In genomic region chr6:98947411-98948292, GRCh38 we compare ENCODE assay signal across 1 cellular context.
TF ChIP-seq lines count a peak whose summit lies in the region.

Gene FBXL4, minus strand, starts transcription at chr6:98947946. Its CDS starts 20,958 bp downstream, at chr6:98926988.

TF ChIP-seq in K562, 482 proteins besides CTCF, POLR2A, EP300 and RAD21 (continued from another document and continues in another):
- TF ChIP-seq, protein P1, sequence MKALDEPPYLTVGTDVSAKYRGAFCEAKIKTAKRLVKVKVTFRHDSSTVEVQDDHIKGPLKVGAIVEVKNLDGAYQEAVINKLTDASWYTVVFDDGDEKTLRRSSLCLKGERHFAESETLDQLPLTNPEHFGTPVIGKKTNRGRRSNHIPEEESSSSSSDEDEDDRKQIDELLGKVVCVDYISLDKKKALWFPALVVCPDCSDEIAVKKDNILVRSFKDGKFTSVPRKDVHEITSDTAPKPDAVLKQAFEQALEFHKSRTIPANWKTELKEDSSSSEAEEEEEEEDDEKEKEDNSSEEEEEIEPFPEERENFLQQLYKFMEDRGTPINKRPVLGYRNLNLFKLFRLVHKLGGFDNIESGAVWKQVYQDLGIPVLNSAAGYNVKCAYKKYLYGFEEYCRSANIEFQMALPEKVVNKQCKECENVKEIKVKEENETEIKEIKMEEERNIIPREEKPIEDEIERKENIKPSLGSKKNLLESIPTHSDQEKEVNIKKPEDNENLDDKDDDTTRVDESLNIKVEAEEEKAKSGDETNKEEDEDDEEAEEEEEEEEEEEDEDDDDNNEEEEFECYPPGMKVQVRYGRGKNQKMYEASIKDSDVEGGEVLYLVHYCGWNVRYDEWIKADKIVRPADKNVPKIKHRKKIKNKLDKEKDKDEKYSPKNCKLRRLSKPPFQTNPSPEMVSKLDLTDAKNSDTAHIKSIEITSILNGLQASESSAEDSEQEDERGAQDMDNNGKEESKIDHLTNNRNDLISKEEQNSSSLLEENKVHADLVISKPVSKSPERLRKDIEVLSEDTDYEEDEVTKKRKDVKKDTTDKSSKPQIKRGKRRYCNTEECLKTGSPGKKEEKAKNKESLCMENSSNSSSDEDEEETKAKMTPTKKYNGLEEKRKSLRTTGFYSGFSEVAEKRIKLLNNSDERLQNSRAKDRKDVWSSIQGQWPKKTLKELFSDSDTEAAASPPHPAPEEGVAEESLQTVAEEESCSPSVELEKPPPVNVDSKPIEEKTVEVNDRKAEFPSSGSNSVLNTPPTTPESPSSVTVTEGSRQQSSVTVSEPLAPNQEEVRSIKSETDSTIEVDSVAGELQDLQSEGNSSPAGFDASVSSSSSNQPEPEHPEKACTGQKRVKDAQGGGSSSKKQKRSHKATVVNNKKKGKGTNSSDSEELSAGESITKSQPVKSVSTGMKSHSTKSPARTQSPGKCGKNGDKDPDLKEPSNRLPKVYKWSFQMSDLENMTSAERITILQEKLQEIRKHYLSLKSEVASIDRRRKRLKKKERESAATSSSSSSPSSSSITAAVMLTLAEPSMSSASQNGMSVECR (CRISPR knock-in tag; IDR thresholded peaks at IDR 0.05), result peak; percentile 59; the same call in 1 of the 2 replicates
- TF ChIP-seq ZNF41 (CRISPR knock-in tag; conservative IDR thresholded peaks at IDR 0.05) (no peak), JUNB (CRISPR knock-in tag; conservative IDR thresholded peaks at IDR 0.05) (no peak), NEUROD1 (IDR thresholded peaks at IDR 0.05; ENCODE audit: borderline replicate concordance, low read depth, low read length, partially characterized antibody) (no peak), ZNF212 (CRISPR knock-in tag; IDR thresholded peaks at IDR 0.05) (no peak), ETS2 (tag; IDR thresholded peaks at IDR 0.05; ENCODE audit: borderline replicate concordance, poor library complexity, severe bottlenecking) (no peak), POLR2H (tag; IDR thresholded peaks at IDR 0.05; ENCODE audit: low read depth) (peak; percentile 74), CREM (IDR thresholded peaks at IDR 0.05; ENCODE audit: low read depth) (peak; percentile 57; the same call in 1 of the 2 replicates), VEZF1 (CRISPR knock-in tag; IDR thresholded peaks at IDR 0.05) (peak; percentile 83), NR3C1 (CRISPR knock-in tag; IDR thresholded peaks at IDR 0.05) (no peak), GABPB1 (CRISPR knock-in tag; IDR thresholded peaks at IDR 0.05) (0 out of 2 replicates have a peak, but pooled peaks have one; percentile 53), ZNF431 (CRISPR knock-in tag; IDR thresholded peaks at IDR 0.05) (no peak; the same call in 1 of the 2 replicates), POLR3G (IDR thresholded peaks at IDR 0.05; ENCODE audit: extremely low read depth, insufficient read length, insufficient replicate concordance) (no peak), RBM15 (IDR thresholded peaks at IDR 0.05; ENCODE audit: insufficient read depth, low read length) (no peak), MEIS2 (IDR thresholded peaks at IDR 0.05; ENCODE audit: partially characterized antibody) (no peak), HOXB6 (CRISPR knock-in tag; IDR thresholded peaks at IDR 0.05; ENCODE audit: borderline replicate concordance) (no peak), PTBP1 (IDR thresholded peaks at IDR 0.05; ENCODE audit: low read depth, low read length) (no peak), CEBPB (tag; IDR thresholded peaks at IDR 0.05) (no peak), L3MBTL2 (IDR thresholded peaks at IDR 0.05) (peak; percentile 74), SIN3B (IDR thresholded peaks at IDR 0.05; ENCODE audit: low read depth) (0 out of 2 replicates have a peak, but pooled peaks have one; percentile 8), FOXA3 (CRISPR knock-in tag; conservative IDR thresholded peaks at IDR 0.05 in 1 of 2, IDR thresholded peaks at IDR 0.05 in 1 of 2) (peak in 1 of 2 experiments; percentile 88; a peak in 2 of 4 replicates), GATAD2B (IDR thresholded peaks at IDR 0.05; ENCODE audit: borderline replicate concordance) (peak; percentile 18; the same call in 1 of the 2 replicates), NFXL1 (CRISPR knock-in tag; IDR thresholded peaks at IDR 0.05) (no peak), RAD51 (IDR thresholded peaks at IDR 0.05; ENCODE audit: borderline replicate concordance, low read depth) (no peak), PRMT5 (CRISPR knock-in tag; IDR thresholded peaks at IDR 0.05) (no peak), ZNF232 (CRISPR knock-in tag; IDR thresholded peaks at IDR 0.05) (no peak), RFX7 (CRISPR knock-in tag; IDR thresholded peaks at IDR 0.05) (no peak), TFAP4 (CRISPR knock-in tag; IDR thresholded peaks at IDR 0.05; ENCODE audit: borderline replicate concordance) (peak; percentile 53; the same call in 1 of the 2 replicates), PPARD (CRISPR knock-in tag; IDR thresholded peaks at IDR 0.05) (no peak), ZNF354B (CRISPR knock-in tag; IDR thresholded peaks at IDR 0.05) (no peak), PURB (CRISPR knock-in tag; IDR thresholded peaks at IDR 0.05; ENCODE audit: low read depth) (no peak), HDAC3 (IDR thresholded peaks at IDR 0.05; ENCODE audit: borderline replicate concordance, partially characterized antibody) (no peak), CREB5 (CRISPR knock-in tag; IDR thresholded peaks at IDR 0.05) (no peak), EP400 (IDR thresholded peaks at IDR 0.05) (peak; percentile 90; the same call in 1 of the 2 replicates), FOXJ2 (tag; IDR thresholded peaks at IDR 0.05) (peak; percentile 59; the same call in 1 of the 2 replicates), RBFOX2 (IDR thresholded peaks at IDR 0.05; ENCODE audit: low read depth, low read length) (peak; percentile 91), SUPT5H (IDR thresholded peaks at IDR 0.05) (peak; percentile 74), EHMT2 (IDR thresholded peaks at IDR 0.05) (no peak), POLR2B (IDR thresholded peaks at IDR 0.05; ENCODE audit: low read depth, partially characterized antibody) (peak; percentile 11)
- TF ChIP-seq, protein P2, sequence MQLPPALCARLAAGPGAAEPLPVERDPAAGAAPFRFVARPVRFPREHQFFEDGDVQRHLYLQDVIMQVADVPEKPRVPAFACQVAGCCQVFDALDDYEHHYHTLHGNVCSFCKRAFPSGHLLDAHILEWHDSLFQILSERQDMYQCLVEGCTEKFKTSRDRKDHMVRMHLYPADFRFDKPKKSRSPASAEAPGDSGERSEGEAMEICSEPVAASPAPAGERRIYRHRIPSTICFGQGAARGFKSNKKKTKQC (CRISPR knock-in tag; IDR thresholded peaks at IDR 0.05), result 0 out of 2 replicates have a peak, but pooled peaks have one; percentile 38
- TF ChIP-seq, protein P3, sequence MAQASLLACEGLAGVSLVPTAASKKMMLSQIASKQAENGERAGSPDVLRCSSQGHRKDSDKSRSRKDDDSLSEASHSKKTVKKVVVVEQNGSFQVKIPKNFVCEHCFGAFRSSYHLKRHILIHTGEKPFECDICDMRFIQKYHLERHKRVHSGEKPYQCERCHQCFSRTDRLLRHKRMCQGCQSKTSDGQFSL (CRISPR knock-in tag; IDR thresholded peaks at IDR 0.05), result no peak
- TF ChIP-seq, protein P3 (tag; IDR thresholded peaks at IDR 0.05), result no peak
- TF ChIP-seq, protein P4, sequence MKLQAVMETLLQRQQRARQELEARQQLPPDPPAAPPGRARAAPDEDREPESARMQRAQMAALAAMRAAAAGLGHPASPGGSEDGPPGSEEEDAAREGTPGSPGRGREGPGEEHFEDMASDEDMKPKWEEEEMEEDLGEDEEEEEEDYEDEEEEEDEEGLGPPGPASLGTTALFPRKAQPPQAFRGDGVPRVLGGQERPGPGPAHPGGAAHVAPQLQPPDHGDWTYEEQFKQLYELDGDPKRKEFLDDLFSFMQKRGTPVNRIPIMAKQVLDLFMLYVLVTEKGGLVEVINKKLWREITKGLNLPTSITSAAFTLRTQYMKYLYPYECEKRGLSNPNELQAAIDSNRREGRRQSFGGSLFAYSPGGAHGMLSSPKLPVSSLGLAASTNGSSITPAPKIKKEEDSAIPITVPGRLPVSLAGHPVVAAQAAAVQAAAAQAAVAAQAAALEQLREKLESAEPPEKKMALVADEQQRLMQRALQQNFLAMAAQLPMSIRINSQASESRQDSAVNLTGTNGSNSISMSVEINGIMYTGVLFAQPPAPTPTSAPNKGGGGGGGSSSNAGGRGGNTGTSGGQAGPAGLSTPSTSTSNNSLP (IDR thresholded peaks at IDR 0.05; ENCODE audit: borderline replicate concordance, low read depth, low read length), result no peak
- TF ChIP-seq, protein P5, sequence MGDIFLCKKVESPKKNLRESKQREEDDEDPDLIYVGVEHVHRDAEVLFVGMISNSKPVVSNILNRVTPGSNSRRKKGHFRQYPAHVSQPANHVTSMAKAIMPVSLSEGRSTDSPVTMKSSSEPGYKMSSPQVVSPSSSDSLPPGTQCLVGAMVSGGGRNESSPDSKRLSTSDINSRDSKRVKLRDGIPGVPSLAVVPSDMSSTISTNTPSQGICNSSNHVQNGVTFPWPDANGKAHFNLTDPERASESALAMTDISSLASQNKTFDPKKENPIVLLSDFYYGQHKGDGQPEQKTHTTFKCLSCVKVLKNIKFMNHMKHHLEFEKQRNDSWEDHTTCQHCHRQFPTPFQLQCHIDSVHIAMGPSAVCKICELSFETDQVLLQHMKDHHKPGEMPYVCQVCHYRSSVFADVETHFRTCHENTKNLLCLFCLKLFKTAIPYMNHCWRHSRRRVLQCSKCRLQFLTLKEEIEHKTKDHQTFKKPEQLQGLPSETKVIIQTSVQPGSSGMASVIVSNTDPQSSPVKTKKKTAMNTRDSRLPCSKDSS (IDR thresholded peaks at IDR 0.05; ENCODE audit: low read depth, partially characterized antibody), result no peak
- TF ChIP-seq, protein P6, sequence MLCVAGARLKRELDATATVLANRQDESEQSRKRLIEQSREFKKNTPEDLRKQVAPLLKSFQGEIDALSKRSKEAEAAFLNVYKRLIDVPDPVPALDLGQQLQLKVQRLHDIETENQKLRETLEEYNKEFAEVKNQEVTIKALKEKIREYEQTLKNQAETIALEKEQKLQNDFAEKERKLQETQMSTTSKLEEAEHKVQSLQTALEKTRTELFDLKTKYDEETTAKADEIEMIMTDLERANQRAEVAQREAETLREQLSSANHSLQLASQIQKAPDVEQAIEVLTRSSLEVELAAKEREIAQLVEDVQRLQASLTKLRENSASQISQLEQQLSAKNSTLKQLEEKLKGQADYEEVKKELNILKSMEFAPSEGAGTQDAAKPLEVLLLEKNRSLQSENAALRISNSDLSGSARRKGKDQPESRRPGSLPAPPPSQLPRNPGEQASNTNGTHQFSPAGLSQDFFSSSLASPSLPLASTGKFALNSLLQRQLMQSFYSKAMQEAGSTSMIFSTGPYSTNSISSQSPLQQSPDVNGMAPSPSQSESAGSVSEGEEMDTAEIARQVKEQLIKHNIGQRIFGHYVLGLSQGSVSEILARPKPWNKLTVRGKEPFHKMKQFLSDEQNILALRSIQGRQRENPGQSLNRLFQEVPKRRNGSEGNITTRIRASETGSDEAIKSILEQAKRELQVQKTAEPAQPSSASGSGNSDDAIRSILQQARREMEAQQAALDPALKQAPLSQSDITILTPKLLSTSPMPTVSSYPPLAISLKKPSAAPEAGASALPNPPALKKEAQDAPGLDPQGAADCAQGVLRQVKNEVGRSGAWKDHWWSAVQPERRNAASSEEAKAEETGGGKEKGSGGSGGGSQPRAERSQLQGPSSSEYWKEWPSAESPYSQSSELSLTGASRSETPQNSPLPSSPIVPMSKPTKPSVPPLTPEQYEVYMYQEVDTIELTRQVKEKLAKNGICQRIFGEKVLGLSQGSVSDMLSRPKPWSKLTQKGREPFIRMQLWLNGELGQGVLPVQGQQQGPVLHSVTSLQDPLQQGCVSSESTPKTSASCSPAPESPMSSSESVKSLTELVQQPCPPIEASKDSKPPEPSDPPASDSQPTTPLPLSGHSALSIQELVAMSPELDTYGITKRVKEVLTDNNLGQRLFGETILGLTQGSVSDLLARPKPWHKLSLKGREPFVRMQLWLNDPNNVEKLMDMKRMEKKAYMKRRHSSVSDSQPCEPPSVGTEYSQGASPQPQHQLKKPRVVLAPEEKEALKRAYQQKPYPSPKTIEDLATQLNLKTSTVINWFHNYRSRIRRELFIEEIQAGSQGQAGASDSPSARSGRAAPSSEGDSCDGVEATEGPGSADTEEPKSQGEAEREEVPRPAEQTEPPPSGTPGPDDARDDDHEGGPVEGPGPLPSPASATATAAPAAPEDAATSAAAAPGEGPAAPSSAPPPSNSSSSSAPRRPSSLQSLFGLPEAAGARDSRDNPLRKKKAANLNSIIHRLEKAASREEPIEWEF (CRISPR knock-in tag; IDR thresholded peaks at IDR 0.05), result no peak
- TF ChIP-seq, protein P7, sequence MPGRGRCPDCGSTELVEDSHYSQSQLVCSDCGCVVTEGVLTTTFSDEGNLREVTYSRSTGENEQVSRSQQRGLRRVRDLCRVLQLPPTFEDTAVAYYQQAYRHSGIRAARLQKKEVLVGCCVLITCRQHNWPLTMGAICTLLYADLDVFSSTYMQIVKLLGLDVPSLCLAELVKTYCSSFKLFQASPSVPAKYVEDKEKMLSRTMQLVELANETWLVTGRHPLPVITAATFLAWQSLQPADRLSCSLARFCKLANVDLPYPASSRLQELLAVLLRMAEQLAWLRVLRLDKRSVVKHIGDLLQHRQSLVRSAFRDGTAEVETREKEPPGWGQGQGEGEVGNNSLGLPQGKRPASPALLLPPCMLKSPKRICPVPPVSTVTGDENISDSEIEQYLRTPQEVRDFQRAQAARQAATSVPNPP (IDR thresholded peaks at IDR 0.05; ENCODE audit: borderline replicate concordance, insufficient read depth, insufficient read length), result no peak
